ENCODE assay signal across 1 cellular context in genomic region chr14:81432171-81432570, GRCh38.
A peak's percentile ranks its signal among the peaks of the same experiment; 100 is the strongest.
TF ChIP-seq lines count a peak whose summit lies in the region.

No MANE protein-coding gene starts in this region.

TF ChIP-seq in K562, 482 proteins besides CTCF, POLR2A, EP300 and RAD21 (continued from another document):
- TF ChIP-seq, protein P1, sequence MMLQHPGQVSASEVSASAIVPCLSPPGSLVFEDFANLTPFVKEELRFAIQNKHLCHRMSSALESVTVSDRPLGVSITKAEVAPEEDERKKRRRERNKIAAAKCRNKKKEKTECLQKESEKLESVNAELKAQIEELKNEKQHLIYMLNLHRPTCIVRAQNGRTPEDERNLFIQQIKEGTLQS (IDR thresholded peaks at IDR 0.05) = peak; percentile 78
- TF ChIP-seq, protein P1 (CRISPR knock-in tag; conservative IDR thresholded peaks at IDR 0.05) = no peak
- TF ChIP-seq HNRNPK (IDR thresholded peaks at IDR 0.05; ENCODE audit: low read depth, low read length, poor library complexity, severe bottlenecking) (no peak), FUS (optimal IDR thresholded peaks at IDR 0.05; ENCODE audit: low read depth, low read length) (no peak)
- TF ChIP-seq, protein P2, sequence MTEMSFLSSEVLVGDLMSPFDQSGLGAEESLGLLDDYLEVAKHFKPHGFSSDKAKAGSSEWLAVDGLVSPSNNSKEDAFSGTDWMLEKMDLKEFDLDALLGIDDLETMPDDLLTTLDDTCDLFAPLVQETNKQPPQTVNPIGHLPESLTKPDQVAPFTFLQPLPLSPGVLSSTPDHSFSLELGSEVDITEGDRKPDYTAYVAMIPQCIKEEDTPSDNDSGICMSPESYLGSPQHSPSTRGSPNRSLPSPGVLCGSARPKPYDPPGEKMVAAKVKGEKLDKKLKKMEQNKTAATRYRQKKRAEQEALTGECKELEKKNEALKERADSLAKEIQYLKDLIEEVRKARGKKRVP (CRISPR knock-in tag; IDR thresholded peaks at IDR 0.05) = peak; percentile 57; the same call in 1 of the 2 replicates
